ENCODE assay signal across 25 cellular contexts in genomic region chr21:25424674-25425073, GRCh38.
DNase-seq lines count a peak whose midpoint lies in the region; TF ChIP-seq lines count a peak whose summit lies in the region.
"Had no signal": no experiment of that assay in that cellular context is flagged by ENCODE, and none has a peak within 500 bp of the region (broad histone marks: within the 10 kb centered on the region; RNA-seq: fewer than 3 reads in every experiment).

No MANE protein-coding gene starts in this region.

- peak overlapping the region; percentile 10 for H3K27ac Mint-ChIP-seq in activated CD4-positive, alpha-beta T cell treated with anti-CD3 and anti-CD28 coated beads, Interleukin-2, amount 10 ng/mL, durations not matched to agents 24 days and 14 days
- H3K27ac Mint-ChIP-seq in IgD-negative memory B cell: peak overlapping the region in 2 of 3 donors; percentile 19 to 85
- H3K27ac Mint-ChIP-seq in activated naive CD8-positive, alpha-beta T cell treated with anti-CD3 and anti-CD28 coated beads for 36 hours: peak overlapping the region; percentile 62
- H3K27ac Mint-ChIP-seq in progenitor cell of endocrine pancreas: no peak overlapping the region
- H3K27ac Mint-ChIP-seq: T-cell had no signal

- intact Hi-C loops in activated CD4-positive, alpha-beta T cell treated with anti-CD3 and anti-CD28 coated beads, Interleukin-2, amount 10 ng/mL, durations not matched to agents 24 days and 14 days (cut with micrococcal nuclease): loop anchor here (5.0 kb wide), 1 partner anchor 313 kb away; no protein-coding TSS in a partner anchor
- intact Hi-C loops in A673 (cut with micrococcal nuclease; ENCODE audit: unreplicated experiment): loop anchor here (5.0 kb wide), 2 partner anchors 153 to 183 kb away; partner anchors contain the start of gene MRPL39

- no peak for DNase-seq in activated CD4-positive, alpha-beta T cell treated with anti-CD3 and anti-CD28 coated beads, Interleukin-2, amount 10 ng/mL, durations not matched to agents 24 days and 14 days
- DNase-seq in activated CD4-positive, alpha-beta T cell treated with anti-CD3 and anti-CD28 coated beads for 4 hours: no peak
- DNase-seq in A673 (ENCODE audit: low spot score): peak; percentile 9
- no peak for DNase-seq in activated naive CD8-positive, alpha-beta T cell treated with anti-CD3 and anti-CD28 coated beads for 36 hours
- no peak for DNase-seq in ureter (ENCODE audit: low spot score)
- no peak for DNase-seq in progenitor cell of endocrine pancreas (ENCODE audit: low spot score, unreplicated experiment)
- DNase-seq in T1000 (lab: John Stamatoyannopoulos, UW): no peak
- DNase-seq: 8988T; CD8-positive, alpha-beta memory T cell; dermis blood vessel endothelial cell; foreskin keratinocyte; lower lobe of right lung; NCI-H2029; NCI-H526 treated with DMSO at 0.1 percent for 48 hours; pancreas; SIG-M5; stimulated activated CD4-positive, alpha-beta T cell treated with anti-CD3 and anti-CD28 coated beads, Interleukin-4, amount 100 ng/mL, for 24 hours; stimulated activated naive CD4-positive, alpha-beta T cell; T-cell had no signal

- H3K27me3 Mint-ChIP-seq in activated CD4-positive, alpha-beta T cell treated with anti-CD3 and anti-CD28 coated beads, Interleukin-2, amount 10 ng/mL, durations not matched to agents 24 days and 14 days: no peaks in the 10 kb centered on the region
- no peaks in the 10 kb centered on the region for H3K27me3 Mint-ChIP-seq in IgD-negative memory B cell
- no peaks in the 10 kb centered on the region for H3K27me3 Mint-ChIP-seq in activated naive CD8-positive, alpha-beta T cell treated with anti-CD3 and anti-CD28 coated beads for 36 hours
- H3K27me3 Mint-ChIP-seq in progenitor cell of endocrine pancreas: peaks cover 3% of the 10 kb centered on the region

- H3K9me3 Mint-ChIP-seq in activated CD4-positive, alpha-beta T cell treated with anti-CD3 and anti-CD28 coated beads, Interleukin-2, amount 10 ng/mL, durations not matched to agents 24 days and 14 days: peaks cover 4% of the 10 kb centered on the region
- H3K9me3 Mint-ChIP-seq in IgD-negative memory B cell (peaks cover 0 to 2% (median 0%) of the 10 kb centered on the region in 3 donors), progenitor cell of endocrine pancreas (ENCODE audit: low read depth) (no peaks in the 10 kb centered on the region)
- H3K9me3 Mint-ChIP-seq in activated naive CD8-positive, alpha-beta T cell treated with anti-CD3 and anti-CD28 coated beads for 36 hours: peaks cover 2% of the 10 kb centered on the region
- H3K9me3 Mint-ChIP-seq: activated T-helper 2 cell treated with anti-CD3 and anti-CD28 coated beads, Interferon-gamma antibody, Interleukin-2, Interleukin-4, amounts not matched to agents 10 μg/mL and 5 μg/mL and 100 μg/mL, durations not matched to agents 14 hours and 24 hours and 36 hours; CD8-positive, alpha-beta memory T cell; central memory CD8-positive, alpha-beta T cell; neural crest cell; T-cell had no signal

- POLR2A ChIA-PET in A673 (lab: Charles Lee; ENCODE audit: low non-redundant PET): no interaction called here

- CTCF ChIA-PET in A673 (lab: Charles Lee): no interaction called here

- H3K4me1 Mint-ChIP-seq in activated CD4-positive, alpha-beta T cell treated with anti-CD3 and anti-CD28 coated beads, Interleukin-2, amount 10 ng/mL, durations not matched to agents 24 days and 14 days: peaks cover 53% of the 10 kb centered on the region
- H3K4me1 Mint-ChIP-seq in IgD-negative memory B cell: peaks cover 37 to 56% (median 54%) of the 10 kb centered on the region in 3 donors
- H3K4me1 Mint-ChIP-seq in activated naive CD8-positive, alpha-beta T cell treated with anti-CD3 and anti-CD28 coated beads for 36 hours: peaks cover 72% of the 10 kb centered on the region
- H3K4me1 Mint-ChIP-seq in progenitor cell of endocrine pancreas (ENCODE audit: low read depth): no peaks in the 10 kb centered on the region
- H3K4me1 Mint-ChIP-seq: neural crest cell had no signal

- TF ChIP-seq CTCF in A673 (conservative IDR thresholded peaks at IDR 0.05; ENCODE audit: low read depth, low read length) (no peak), progenitor cell of endocrine pancreas (IDR thresholded peaks at IDR 0.05; ENCODE audit: unreplicated experiment) (no peak)

- no peaks in the 10 kb centered on the region for H3K36me3 ChIP-seq in A673 (ENCODE audit: insufficient read depth, low read length, poor library complexity, severe bottlenecking)
- H3K36me3 ChIP-seq: esophagus muscularis mucosa, lower lobe of right lung, pancreas, thoracic aorta had no signal

- H3K4me3 Mint-ChIP-seq in activated CD4-positive, alpha-beta T cell treated with anti-CD3 and anti-CD28 coated beads, Interleukin-2, amount 10 ng/mL, durations not matched to agents 24 days and 14 days: peak overlapping the region; percentile 72
- peak overlapping the region in 2 of 4 donors; percentile 34 to 76 for H3K4me3 Mint-ChIP-seq in IgD-negative memory B cell
- H3K4me3 Mint-ChIP-seq in activated naive CD8-positive, alpha-beta T cell treated with anti-CD3 and anti-CD28 coated beads for 36 hours: peak overlapping the region; percentile 56
- no peak overlapping the region for H3K4me3 Mint-ChIP-seq in progenitor cell of endocrine pancreas (ENCODE audit: low read depth)
- H3K4me3 Mint-ChIP-seq: CD8-positive, alpha-beta memory T cell; central memory CD8-positive, alpha-beta T cell; neural crest cell; T-cell had no signal

- H3K4me3 ChIP-seq in A673 (ENCODE audit: low read depth, low read length, poor library complexity, severe bottlenecking): no peak overlapping the region
- H3K4me3 ChIP-seq: esophagus muscularis mucosa, lower lobe of right lung, pancreas, thoracic aorta had no signal

- H3K9me3 ChIP-seq in A673 (ENCODE audit: low read depth, low read length, poor library complexity, severe bottlenecking): no peaks in the 10 kb centered on the region
- H3K9me3 ChIP-seq: esophagus muscularis mucosa, lower lobe of right lung, pancreas, thoracic aorta had no signal

- no peaks in the 10 kb centered on the region for H3K36me3 Mint-ChIP-seq in activated CD4-positive, alpha-beta T cell treated with anti-CD3 and anti-CD28 coated beads, Interleukin-2, amount 10 ng/mL, durations not matched to agents 24 days and 14 days (ENCODE audit: low read depth)
- peaks cover 1% of the 10 kb centered on the region for H3K36me3 Mint-ChIP-seq in IgD-negative memory B cell
- peaks cover 28% of the 10 kb centered on the region for H3K36me3 Mint-ChIP-seq in activated naive CD8-positive, alpha-beta T cell treated with anti-CD3 and anti-CD28 coated beads for 36 hours
- H3K36me3 Mint-ChIP-seq in progenitor cell of endocrine pancreas (ENCODE audit: insufficient read depth): no peaks in the 10 kb centered on the region
- H3K36me3 Mint-ChIP-seq: CD8-positive, alpha-beta memory T cell; T-cell had no signal

- no peak overlapping the region for H3K27ac ChIP-seq in A673 (ENCODE audit: low read depth, low read length, poor library complexity, severe bottlenecking)
- H3K27ac ChIP-seq: esophagus muscularis mucosa, foreskin keratinocyte, lower lobe of right lung, pancreas, thoracic aorta had no signal

- H3K4me1 ChIP-seq in A673 (ENCODE audit: insufficient read depth, low read length, poor library complexity, severe bottlenecking): no peaks in the 10 kb centered on the region
- H3K4me1 ChIP-seq: esophagus muscularis mucosa, foreskin keratinocyte, lower lobe of right lung, pancreas had no signal

- no TSS peak for BruUV-seq in A673 (replicated peaks; lab: Mats Ljungman, UMichigan)

- H3K27me3 ChIP-seq in A673 (replicated peaks; ENCODE audit: insufficient read depth, low read depth, low read length, poor library complexity): no peaks in the 10 kb centered on the region
- H3K27me3 ChIP-seq: esophagus muscularis mucosa, pancreas had no signal
